ENCODE assay signal across 15 cellular contexts in genomic region chr10:72728462-72728861, GRCh38.
"Had no signal": no experiment of that assay in that cellular context is flagged by ENCODE, and none has a peak within 500 bp of the region (broad histone marks: within the 10 kb centered on the region; RNA-seq: fewer than 3 reads in every experiment).

No MANE protein-coding gene starts in this region.

- H3K27me3 Mint-ChIP-seq: stimulated activated naive B cell treated with anti-CD40 and anti-IgM and Interleukin-4, amounts not matched to agents 10 μg/mL and 1 μg/mL and 100 μg/mL, for 72 hours had no signal

- H3K4me3 ChIP-seq: ascending aorta, gastroesophageal sphincter, heart left ventricle, thyroid gland had no signal

- H3K27ac ChIP-seq: ascending aorta, gastroesophageal sphincter, heart left ventricle, thyroid gland had no signal

- H3K4me1 ChIP-seq: ascending aorta, thyroid gland had no signal

- H3K27me3 ChIP-seq: ascending aorta, gastroesophageal sphincter, heart left ventricle, thyroid gland had no signal

- DNase-seq: activated CD4-positive, CD25-positive, alpha-beta regulatory T cell treated with anti-CD3 and anti-CD28 coated beads, Interleukin-2, amount 50 U/mL, for 72 hours; cortex of kidney; heart left ventricle; kidney glomerular epithelial cell; left ventricle myocardium superior; mesenchymal stem cell; natural killer cell; stimulated activated naive B cell treated with anti-CD40 and anti-IgM and Interleukin-4, amounts not matched to agents 10 μg/mL and 1 μg/mL and 100 μg/mL, for 72 hours; T-helper 1 cell; T1000; thyroid gland had no signal

- H3K9me3 ChIP-seq: ascending aorta, gastroesophageal sphincter, heart left ventricle, thyroid gland had no signal

- H3K9me3 Mint-ChIP-seq: activated naive CD4-positive, alpha-beta T cell treated with anti-CD3 and anti-CD28 coated beads for 36 hours; natural killer cell; stimulated activated naive B cell treated with anti-CD40 and anti-IgM and Interleukin-4, amounts not matched to agents 10 μg/mL and 1 μg/mL and 100 μg/mL, for 72 hours had no signal

- ATAC-seq: gastroesophageal sphincter; heart left ventricle; left ventricle myocardium superior; natural killer cell; stimulated activated naive B cell treated with anti-CD40 and anti-IgM and Interleukin-4, amounts not matched to agents 10 μg/mL and 1 μg/mL and 100 μg/mL, for 72 hours had no signal

- H3K36me3 Mint-ChIP-seq: natural killer cell had no signal

- H3K27ac Mint-ChIP-seq: activated naive CD4-positive, alpha-beta T cell treated with anti-CD3 and anti-CD28 coated beads for 36 hours; natural killer cell had no signal

- H3K36me3 ChIP-seq: ascending aorta, gastroesophageal sphincter, heart left ventricle, thyroid gland had no signal

- FAIRE-seq: endometrium had no signal

- H3K4me3 Mint-ChIP-seq: activated naive CD4-positive, alpha-beta T cell treated with anti-CD3 and anti-CD28 coated beads for 36 hours; natural killer cell; stimulated activated naive B cell treated with anti-CD40 and anti-IgM and Interleukin-4, amounts not matched to agents 10 μg/mL and 1 μg/mL and 100 μg/mL, for 72 hours had no signal
